ENCODE assay signal across 8 cellular contexts in genomic region chr17:36601303-36602029, GRCh38. TPM values are rescaled to one million over a fixed set of nuclear protein-coding genes. Genes with fewer than 3 reads are reported as not detected.
DNase-seq lines count a peak whose midpoint lies in the region; ATAC-seq and TF ChIP-seq lines count a peak whose summit lies in the region.

Gene MRM1, plus strand, starts transcription at chr17:36601583. Its CDS starts 228 bp downstream, at chr17:36601811.

- H3K9ac ChIP-seq in mesenchymal stem cell (ENCODE audit: low read length): peak within 1 kb of the TSS; percentile 96

- peaks cover 15% of the 10 kb centered on the region for H3K4me1 ChIP-seq in effector memory CD4-positive, alpha-beta T cell (ENCODE audit: control insufficient read depth, insufficient read depth, low read length, poor library complexity, severe bottlenecking)
- H3K4me1 ChIP-seq in mesenchymal stem cell (ENCODE audit: control insufficient read depth, insufficient read depth, low read depth, low read length): peaks cover 14% of the 10 kb centered on the region

- H3K4me3 ChIP-seq in effector memory CD4-positive, alpha-beta T cell (ENCODE audit: insufficient read depth, low read depth, low read length, poor library complexity, severe bottlenecking): peak within 1 kb of the TSS; percentile 93
- peak within 1 kb of the TSS; percentile 87 to 98 for H3K4me3 ChIP-seq in mesenchymal stem cell (ENCODE audit: insufficient read depth in 1 of 2, low read depth in 1 of 2, low read length in 2 of 2)

- H2AK5ac ChIP-seq in mesenchymal stem cell (ENCODE audit: low read length, severe bottlenecking): peak within 1 kb of the TSS; percentile 47

- H2BK15ac ChIP-seq in mesenchymal stem cell (ENCODE audit: low read depth, poor library complexity, severe bottlenecking): peak within 1 kb of the TSS; percentile 52

- under 1% methylated on average over 56 of the region's 60 CpGs for WGBS in mesenchymal stem cell

- H3K27ac ChIP-seq in CD4-positive, alpha-beta T cell (ENCODE audit: low read depth, low read length): peak within 1 kb of the TSS; percentile 65
- peak within 1 kb of the TSS; percentile 65 for H3K27ac ChIP-seq in effector memory CD4-positive, alpha-beta T cell (ENCODE audit: insufficient read depth, low read length, poor library complexity, severe bottlenecking)
- H3K27ac ChIP-seq in mesenchymal stem cell (ENCODE audit: low read length, poor library complexity, severe bottlenecking): peak within 1 kb of the TSS; percentile 65

- H3K4ac ChIP-seq in mesenchymal stem cell (ENCODE audit: low read depth in 1 of 2, low read length in 2 of 2): peak within 1 kb of the TSS; percentile 20 to 80

- H3K4me3 Mint-ChIP-seq in CD4-positive, alpha-beta T cell: peak within 1 kb of the TSS; percentile 97

- CTCF ChIA-PET in CD4-positive, alpha-beta T cell (lab: Charles Lee): interaction anchor here (0.6 to 3.6 kb wide), 7 partner anchors 15 to 639 kb away, joined by 3 to 20 read pairs (median 4); partner anchors contain the start of genes MYO19 and PIGW
- CTCF ChIA-PET in activated CD8-positive, alpha-beta memory T cell treated with anti-CD3 and anti-CD28 coated beads for 36 hours (lab: Charles Lee): interaction anchor here (0.8 to 2.6 kb wide), 12 partner anchors 9 to 154 kb away, joined by 3 to 11 read pairs (median 4); partner anchors contain the start of genes DHRS11, GGNBP2, MYO19 and PIGW

- peak within 1 kb of the TSS; percentile 78 to 79 for H3K18ac ChIP-seq in mesenchymal stem cell (ENCODE audit: low read depth in 1 of 2, low read length in 2 of 2)

- H4K8ac ChIP-seq in mesenchymal stem cell (ENCODE audit: low read length): peak within 1 kb of the TSS; percentile 83

- H3K23ac ChIP-seq in mesenchymal stem cell (ENCODE audit: low read length in 2 of 2): peak within 1 kb of the TSS in 1 of 2 experiments; percentile 57

- no peaks in the 10 kb centered on the region for H3K9me3 ChIP-seq in CD4-positive, alpha-beta T cell (ENCODE audit: control insufficient read depth, low read length)
- no peaks in the 10 kb centered on the region for H3K9me3 ChIP-seq in effector memory CD4-positive, alpha-beta T cell (ENCODE audit: control insufficient read depth, low read length)
- H3K9me3 ChIP-seq in mesenchymal stem cell (ENCODE audit: control insufficient read depth, low read length): no peaks in the 10 kb centered on the region

- peak within 1 kb of the TSS; percentile 81 for H4K91ac ChIP-seq in mesenchymal stem cell (ENCODE audit: low read length)

- H3K4me2 ChIP-seq in mesenchymal stem cell (ENCODE audit: low read length, poor library complexity, severe bottlenecking): peak within 1 kb of the TSS; percentile 67

- peak within 1 kb of the TSS; percentile 0 for H2BK120ac ChIP-seq in mesenchymal stem cell (ENCODE audit: low read depth, low read length)

- no peaks in the 10 kb centered on the region for H3K36me3 ChIP-seq in effector memory CD4-positive, alpha-beta T cell (ENCODE audit: control insufficient read depth, insufficient read depth, low read length)
- peaks cover 7 to 25% of the 10 kb centered on the region in 2 experiments for H3K36me3 ChIP-seq in mesenchymal stem cell (ENCODE audit: control insufficient read depth in 1 of 2, insufficient read depth in 2 of 2, low read depth in 1 of 2, low read length in 2 of 2)

- peak within 1 kb of the TSS; percentile 94 for H3K27ac Mint-ChIP-seq in CD4-positive, alpha-beta T cell

- H3K9me3 Mint-ChIP-seq in CD4-positive, alpha-beta T cell: no peaks in the 10 kb centered on the region

- peaks cover 5% of the 10 kb centered on the region for H3K36me3 Mint-ChIP-seq in CD4-positive, alpha-beta T cell (ENCODE audit: low read depth)

- H3K27me3 Mint-ChIP-seq in CD4-positive, alpha-beta T cell: no peaks in the 10 kb centered on the region

- DNase-seq in CD4-positive, alpha-beta T cell: peak; percentile 80 to 92 (median 86)
- DNase-seq in HPDE6-E6E7 (ENCODE audit: extremely low spot score): peak; percentile 84
- peak; percentile 95 for DNase-seq in NK-92 treated with Interleukin-12 subunit alpha and Interleukin-12 subunit beta, amount 100 ng/mL, for 24 hours (lab: John Stamatoyannopoulos, UW)
- peak; percentile 80 to 90 (median 85) for DNase-seq in effector memory CD4-positive, alpha-beta T cell
- peak; percentile 92 for DNase-seq in mesenchymal stem cell
- DNase-seq in stimulated activated CD8-positive, alpha-beta memory T cell treated with anti-CD3 and anti-CD28 coated beads, Interleukin-12 subunit alpha, Interleukin-12 subunit beta, amount 100 ng/mL, for 1 hour (ENCODE audit: low read depth): peak; percentile 87

- H3K4me1 Mint-ChIP-seq in CD4-positive, alpha-beta T cell (ENCODE audit: low read depth): peaks cover 47% of the 10 kb centered on the region

- H3K27me3 ChIP-seq in CD4-positive, alpha-beta T cell (ENCODE audit: control insufficient read depth, insufficient read depth, low read length): no peaks in the 10 kb centered on the region
- no peaks in the 10 kb centered on the region for H3K27me3 ChIP-seq in effector memory CD4-positive, alpha-beta T cell (replicated peaks; ENCODE audit: control insufficient read depth, insufficient read depth, low read length, poor library complexity, severe bottlenecking)
- no peaks in the 10 kb centered on the region for H3K27me3 ChIP-seq in mesenchymal stem cell (ENCODE audit: control insufficient read depth in 1 of 2, insufficient read depth in 1 of 2, low read length in 2 of 2)

- H2BK5ac ChIP-seq in mesenchymal stem cell (ENCODE audit: low read depth, low read length, poor library complexity, severe bottlenecking): peak within 1 kb of the TSS; percentile 51

- H3K14ac ChIP-seq in mesenchymal stem cell (ENCODE audit: low read length in 2 of 2): peak within 1 kb of the TSS in 1 of 2 experiments; percentile 74

- POLR2A ChIA-PET in CD4-positive, alpha-beta T cell (lab: Charles Lee): interaction anchor here (0.6 to 3.5 kb wide), 16 partner anchors 9 to 489 kb away, joined by 3 to 56 read pairs (median 4); partner anchors contain the start of genes AATF, DHRS11, GGNBP2 and MYO19
- POLR2A ChIA-PET in activated CD8-positive, alpha-beta memory T cell treated with anti-CD3 and anti-CD28 coated beads for 36 hours (lab: Charles Lee): interaction anchor here (1.0 to 3.7 kb wide), 4 partner anchors 9 to 67 kb away, joined by 4 to 15 read pairs (median 6); partner anchors contain the start of genes GGNBP2, MYO19 and PIGW

- H2AFZ ChIP-seq in mesenchymal stem cell (ENCODE audit: low read depth, low read length): peak within 1 kb of the TSS; percentile 98

- TF ChIP-seq CTCF in CD4-positive, alpha-beta T cell (IDR thresholded peaks at IDR 0.05): no peak

- H3K79me1 ChIP-seq in mesenchymal stem cell (replicated peaks; ENCODE audit: low read length, poor library complexity, severe bottlenecking): peaks cover 27% of the 10 kb centered on the region

- no peak within 1 kb of the TSS for H2BK12ac ChIP-seq in mesenchymal stem cell (ENCODE audit: low read length in 2 of 2)

- intact Hi-C loops in CD4-positive, alpha-beta T cell (cut with DNase I, micrococcal nuclease): loop anchor here (1.0 to 2.0 kb wide), 5 partner anchors 11 to 885 kb away; no protein-coding TSS in a partner anchor

- ATAC-seq in CD4-positive, alpha-beta T cell (ENCODE audit: poor library complexity): peak; percentile 74
- ATAC-seq in GM19397 (IDR thresholded peaks at IDR 0.05; ENCODE audit: unreplicated experiment): peak; percentile 88

RNA-seq across cellular contexts. Expression of gene MRM1, which starts in this region (rescaled TPM):
- 1 to 10 TPM in 1 of 2 experiments, under 1 TPM in 1; 0.81 to 1.1 TPM for total RNA-seq in CD4-positive, alpha-beta T cell
- total RNA-seq in activated CD8-positive, alpha-beta memory T cell treated with anti-CD3 and anti-CD28 coated beads for 36 hours: 10 to 100 TPM; 24.9 to 26.6 TPM
- polyA plus RNA-seq in mesenchymal stem cell (2013, experiment 1 of 2): 1.3 TPM
- 1.2 TPM for polyA plus RNA-seq in mesenchymal stem cell (2013, experiment 2 of 2)

Comparison
In these comparisons a context has a peak if more than half of its experiments do, and no peak if none do; other contexts are left out.
1. Peak in every context shown above with its lines: DNase-seq, ATAC-seq, H3K4me3 ChIP-seq and H3K27ac ChIP-seq.
2. RNA of gene MRM1 (total RNA-seq): 24.9 to 26.6 TPM in activated CD8-positive, alpha-beta memory T cell treated with anti-CD3 and anti-CD28 coated beads for 36 hours; 0.81 to 1.1 TPM in CD4-positive, alpha-beta T cell; every median in the first group is over 10 times any median in the second.